24 cellular contexts compared by ENCODE assay signal in the genomic region with DNA sequence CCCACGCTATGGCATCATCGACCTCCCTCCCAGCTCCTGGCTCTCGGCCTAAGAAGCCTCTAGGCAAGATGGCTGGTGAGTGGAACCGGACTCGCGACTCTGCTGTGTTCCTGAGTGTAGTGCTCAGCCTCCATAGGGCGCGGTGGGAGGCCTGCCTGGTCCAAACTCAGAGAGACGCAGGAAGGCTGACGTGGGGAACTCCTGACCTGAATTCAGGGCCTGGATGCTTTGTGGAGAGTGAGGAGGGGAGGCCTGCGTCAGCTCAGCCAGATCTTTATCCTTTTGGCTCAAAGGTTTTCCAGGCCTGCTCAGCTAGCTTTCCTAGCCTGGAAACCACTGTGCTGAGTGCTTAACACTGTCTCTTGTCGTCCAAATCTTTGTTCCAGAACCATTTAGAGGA.
"Had no signal": no experiment of that assay in that cellular context is flagged by ENCODE, and none has a peak within 500 bp of the region (broad histone marks: within the 10 kb centered on the region; RNA-seq: fewer than 3 reads in every experiment).

No MANE protein-coding gene starts in this region.

- DNase-seq: activated CD4-positive, alpha-beta memory T cell treated with anti-CD3 and anti-CD28 coated beads, Interleukin-2, amount 10 ng/mL, durations not matched to agents 7 days and 5 days; activated CD4-positive, alpha-beta T cell treated with anti-CD3 and anti-CD28 coated beads for 4 hours; activated CD8-positive, alpha-beta memory T cell treated with anti-CD3 and anti-CD28 coated beads, Interleukin-2, amount 10 ng/mL, durations not matched to agents 7 days and 5 days; activated naive CD4-positive, alpha-beta T cell; activated naive CD8-positive, alpha-beta T cell treated with anti-CD3 and anti-CD28 coated beads, Interleukin-2, amount 10 ng/mL, durations not matched to agents 7 days and 5 days; activated T-cell treated with anti-CD3 and anti-CD28 coated beads, Interleukin-2, amount 50 U/mL, for 1 hour; amygdala; brain microvascular endothelial cell; gastrocnemius medialis; head of caudate nucleus; lower lobe of right lung; occipital lobe; right lobe of liver; SJCRH30; stimulated activated CD4-positive, alpha-beta T cell treated with anti-CD3 and anti-CD28 coated beads, Interleukin-4, amount 100 ng/mL, for 24 hours; upper lobe of right lung had no signal

- H3K27ac ChIP-seq: brain microvascular endothelial cell, gastrocnemius medialis, lower lobe of right lung, right lobe of liver, SJCRH30, thoracic aorta, upper lobe of right lung had no signal

- H3K4me3 ChIP-seq: coronary artery, gastrocnemius medialis, lower lobe of right lung, right lobe of liver, SJCRH30, thoracic aorta, upper lobe of right lung had no signal

- H3K4me1 Mint-ChIP-seq: WTC11 had no signal

- H3K4me3 Mint-ChIP-seq: activated CD4-positive, alpha-beta memory T cell treated with anti-CD3 and anti-CD28 coated beads, Interleukin-2, amount 10 ng/mL, durations not matched to agents 7 days and 5 days; activated CD8-positive, alpha-beta memory T cell treated with anti-CD3 and anti-CD28 coated beads, Interleukin-2, amount 10 ng/mL, durations not matched to agents 7 days and 5 days; activated naive CD8-positive, alpha-beta T cell treated with anti-CD3 and anti-CD28 coated beads, Interleukin-2, amount 10 ng/mL, durations not matched to agents 7 days and 5 days; activated T-helper 17 cell treated with anti-CD3 and anti-CD28 coated beads, Interleukin-2, amount 50 U/mL, for 72 hours; natural killer cell treated with Interleukin-12 subunit alpha and Interleukin-12 subunit beta and Interleukin-15 and Interleukin-18, amount 100 ng/mL, for 72 hours; stimulated activated effector memory CD8-positive, alpha-beta T cell treated with anti-CD3 and anti-CD28 coated beads, Interleukin-12 subunit alpha, Interleukin-12 subunit beta, amount 100 ng/mL, for 72 hours; WTC11 had no signal

- H3K27ac Mint-ChIP-seq: activated CD4-positive, alpha-beta memory T cell treated with anti-CD3 and anti-CD28 coated beads, Interleukin-2, amount 10 ng/mL, durations not matched to agents 7 days and 5 days; activated CD8-positive, alpha-beta memory T cell treated with anti-CD3 and anti-CD28 coated beads, Interleukin-2, amount 10 ng/mL, durations not matched to agents 7 days and 5 days; activated naive CD8-positive, alpha-beta T cell treated with anti-CD3 and anti-CD28 coated beads, Interleukin-2, amount 10 ng/mL, durations not matched to agents 7 days and 5 days; activated T-helper 17 cell treated with anti-CD3 and anti-CD28 coated beads, Interleukin-2, amount 50 U/mL, for 72 hours; natural killer cell treated with Interleukin-12 subunit alpha and Interleukin-12 subunit beta and Interleukin-15 and Interleukin-18, amount 100 ng/mL, for 72 hours; progenitor cell of endocrine pancreas; stimulated activated effector memory CD8-positive, alpha-beta T cell treated with anti-CD3 and anti-CD28 coated beads, Interleukin-12 subunit alpha, Interleukin-12 subunit beta, amount 100 ng/mL, for 72 hours; WTC11 had no signal

- H3K27me3 Mint-ChIP-seq: activated CD4-positive, alpha-beta memory T cell treated with anti-CD3 and anti-CD28 coated beads, Interleukin-2, amount 10 ng/mL, durations not matched to agents 7 days and 5 days; activated CD8-positive, alpha-beta memory T cell treated with anti-CD3 and anti-CD28 coated beads, Interleukin-2, amount 10 ng/mL, durations not matched to agents 7 days and 5 days; activated naive CD8-positive, alpha-beta T cell treated with anti-CD3 and anti-CD28 coated beads, Interleukin-2, amount 10 ng/mL, durations not matched to agents 7 days and 5 days; activated T-helper 17 cell treated with anti-CD3 and anti-CD28 coated beads, Interleukin-2, amount 50 U/mL, for 72 hours; natural killer cell treated with Interleukin-12 subunit alpha and Interleukin-12 subunit beta and Interleukin-15 and Interleukin-18, amount 100 ng/mL, for 72 hours; progenitor cell of endocrine pancreas had no signal

- ATAC-seq: activated CD8-positive, alpha-beta memory T cell treated with anti-CD3 and anti-CD28 coated beads, Interleukin-2, amount 10 ng/mL, durations not matched to agents 7 days and 5 days; activated T-helper 17 cell treated with anti-CD3 and anti-CD28 coated beads, Interleukin-2, amount 50 U/mL, for 72 hours; esophagus mucosa; gastrocnemius medialis; lower lobe of right lung; natural killer cell treated with Interleukin-12 subunit alpha and Interleukin-12 subunit beta and Interleukin-15 and Interleukin-18, amount 100 ng/mL, for 72 hours; stimulated activated effector memory CD8-positive, alpha-beta T cell treated with anti-CD3 and anti-CD28 coated beads, Interleukin-12 subunit alpha, Interleukin-12 subunit beta, amount 100 ng/mL, for 72 hours; upper lobe of right lung; WTC11 had no signal

- H3K9me3 ChIP-seq: gastrocnemius medialis, lower lobe of right lung, right lobe of liver, SJCRH30, thoracic aorta, upper lobe of right lung had no signal

- H3K27me3 ChIP-seq: brain microvascular endothelial cell, gastrocnemius medialis, right lobe of liver, SJCRH30, upper lobe of right lung had no signal

- H3K4me1 ChIP-seq: gastrocnemius medialis, lower lobe of right lung, right lobe of liver, SJCRH30, upper lobe of right lung had no signal

- H3K9me3 Mint-ChIP-seq: activated CD4-positive, alpha-beta memory T cell treated with anti-CD3 and anti-CD28 coated beads, Interleukin-2, amount 10 ng/mL, durations not matched to agents 7 days and 5 days; activated naive CD8-positive, alpha-beta T cell treated with anti-CD3 and anti-CD28 coated beads, Interleukin-2, amount 10 ng/mL, durations not matched to agents 7 days and 5 days; activated T-helper 17 cell treated with anti-CD3 and anti-CD28 coated beads, Interleukin-2, amount 50 U/mL, for 72 hours; natural killer cell treated with Interleukin-12 subunit alpha and Interleukin-12 subunit beta and Interleukin-15 and Interleukin-18, amount 100 ng/mL, for 72 hours; stimulated activated effector memory CD8-positive, alpha-beta T cell treated with anti-CD3 and anti-CD28 coated beads, Interleukin-12 subunit alpha, Interleukin-12 subunit beta, amount 100 ng/mL, for 72 hours; WTC11 had no signal
